ENCODE assay signal across 26 cellular contexts in genomic region chr10:84988011-84988410, GRCh38.
"Had no signal": no experiment of that assay in that cellular context is flagged by ENCODE, and none has a peak within 500 bp of the region (broad histone marks: within the 10 kb centered on the region; RNA-seq: fewer than 3 reads in every experiment).

No MANE protein-coding gene starts in this region.

- H3K27ac ChIP-seq: stomach, suprapubic skin, testis, thoracic aorta, thyroid gland, tibial artery, tibial nerve, transverse colon, upper lobe of left lung, upper lobe of right lung, uterus, vagina had no signal

- ATAC-seq: stimulated activated effector memory CD8-positive, alpha-beta T cell treated with anti-CD3 and anti-CD28 coated beads, Interleukin-12 subunit alpha, Interleukin-12 subunit beta, amount 100 ng/mL, for 72 hours; stimulated activated memory B cell treated with anti-CD40 and anti-IgM and Interleukin-4, amounts not matched to agents 10 μg/mL and 1 μg/mL and 100 μg/mL, for 72 hours; stimulated activated naive B cell treated with anti-CD40 and anti-IgM and Interleukin-4, amounts not matched to agents 10 μg/mL and 1 μg/mL and 100 μg/mL, for 72 hours; stimulated activated naive CD8-positive, alpha-beta T cell treated with anti-CD3 and anti-CD28 coated beads, Interleukin-15, amount 100 ng/mL, for 72 hours; stimulated activated naive CD8-positive, alpha-beta T cell treated with anti-CD3 and anti-CD28 coated beads, Interleukin-15, Interleukin-2, amounts not matched to agents 100 U/mL and 50 U/mL, for 24 hours; upper lobe of right lung had no signal

- H3K4me3 ChIP-seq: stomach, suprapubic skin, testis, thoracic aorta, thyroid gland, tibial artery, tibial nerve, transverse colon, upper lobe of left lung, upper lobe of right lung, uterus, vagina had no signal

- H3K27me3 ChIP-seq: stomach, suprapubic skin, testis, thyroid gland, tibial artery, tibial nerve, transverse colon, upper lobe of left lung, upper lobe of right lung, uterus, vagina had no signal

- H3K36me3 ChIP-seq: stomach, suprapubic skin, thoracic aorta, thyroid gland, tibial artery, tibial nerve, transverse colon, upper lobe of left lung, upper lobe of right lung, uterus, vagina had no signal

- H3K9me3 ChIP-seq: stomach, suprapubic skin, testis, thoracic aorta, thyroid gland, tibial artery, tibial nerve, transverse colon, upper lobe of left lung, upper lobe of right lung, uterus, vagina had no signal

- H3K4me1 ChIP-seq: stomach, suprapubic skin, tibial artery, tibial nerve, transverse colon, upper lobe of left lung, upper lobe of right lung, uterus, vagina had no signal

- DNase-seq: stimulated activated CD4-positive, alpha-beta T cell treated with anti-CD3 and anti-CD28 coated beads, Interleukin-2, amount 100 ng/mL, for 48 hours; stimulated activated CD4-positive, alpha-beta T cell treated with anti-CD3 and anti-CD28 coated beads, Interleukin-4, amount 100 ng/mL, for 1 hour; stimulated activated CD4-positive, alpha-beta T cell treated with anti-CD3 and anti-CD28 coated beads, Interleukin-4, amount 100 ng/mL, for 24 hours; stimulated activated CD4-positive, alpha-beta T cell treated with anti-CD3 and anti-CD28 coated beads, Interleukin-4, amount 100 ng/mL, for 4 hours; stimulated activated CD8-positive, alpha-beta memory T cell treated with anti-CD3 and anti-CD28 coated beads, Interleukin-4, amount 100 ng/mL, for 48 hours; stimulated activated naive B cell treated with anti-CD40 and anti-IgM and Interleukin-4, amounts not matched to agents 10 μg/mL and 1 μg/mL and 100 μg/mL, for 72 hours; stimulated activated naive CD4-positive, alpha-beta T cell; stimulated activated naive CD4-positive, alpha-beta T cell treated with Interleukin-2 at 50 U/mL for 16 hours; stimulated activated naive CD8-positive, alpha-beta T cell treated with anti-CD3 and anti-CD28 coated beads, Interleukin-15, amount 100 ng/mL, for 72 hours; stimulated activated naive CD8-positive, alpha-beta T cell treated with anti-CD3 and anti-CD28 coated beads, Interleukin-15, Interleukin-2, amounts not matched to agents 100 U/mL and 50 U/mL, for 24 hours; stomach; substantia nigra; testis; thyroid gland; tibial artery; transverse colon; trophoblast cell; upper lobe of left lung; upper lobe of right lung; uterus had no signal
